ENCODE assay signal across 8 cellular contexts in the genomic region with DNA sequence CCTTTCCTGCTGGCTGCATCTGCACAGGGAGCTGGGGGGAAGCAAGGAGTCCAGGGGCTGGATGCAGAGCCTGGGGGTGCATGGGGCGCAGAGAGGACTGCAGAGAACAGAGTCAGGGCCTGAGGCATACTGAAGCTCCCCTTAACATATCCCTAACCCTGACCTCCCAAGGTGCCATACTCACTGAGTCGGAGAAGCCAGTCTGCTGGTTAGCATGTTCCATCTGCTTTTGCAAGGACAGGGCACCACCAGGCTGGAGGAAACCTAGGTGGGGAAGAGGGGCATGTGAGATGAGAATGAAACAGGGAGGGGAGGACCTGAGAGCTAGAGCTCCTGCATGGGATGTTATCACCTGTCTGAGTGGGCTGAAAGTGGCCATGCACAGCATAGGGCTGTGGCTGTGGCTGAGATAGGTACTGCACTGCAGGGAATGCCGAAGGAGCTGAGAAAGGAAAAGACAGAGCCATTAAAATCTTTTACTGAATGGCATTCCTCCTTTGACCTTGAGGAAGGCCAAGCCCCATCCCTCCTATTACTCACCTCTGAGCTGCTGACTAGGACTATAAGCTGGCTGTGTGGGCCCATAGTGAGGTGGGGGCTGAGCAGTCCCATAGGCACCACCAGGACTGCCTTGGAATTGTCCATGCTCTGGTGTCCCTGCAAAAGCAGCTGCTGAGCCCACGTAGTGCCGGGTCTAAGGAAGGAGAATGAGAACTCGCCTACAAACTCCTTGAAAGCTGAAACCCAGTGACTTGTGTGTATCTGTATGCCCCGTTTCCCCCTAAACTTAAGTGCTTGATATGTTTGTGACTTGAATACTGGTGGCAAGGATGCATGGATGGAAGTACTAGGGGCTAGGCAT. TPM values are rescaled to one million over a fixed set of nuclear protein-coding genes. Genes with fewer than 3 reads are reported as not detected.
A peak's percentile ranks its signal among the peaks of the same experiment; 100 is the strongest.
DNase-seq lines count a peak whose midpoint lies in the region; ATAC-seq, FAIRE-seq and TF ChIP-seq lines count a peak whose summit lies in the region.

No MANE protein-coding gene starts in this region.

- H3K4me1 ChIP-seq in astrocyte (ENCODE audit: insufficient read depth, low read length), result peaks cover 35% of the 10 kb centered on the region

- no peak for ATAC-seq in natural killer cell treated with Interleukin-12 subunit alpha and Interleukin-12 subunit beta and Interleukin-15 and Interleukin-18, amount 100 ng/mL, for 72 hours
- ATAC-seq in GM21786 (IDR thresholded peaks at IDR 0.05; ENCODE audit: unreplicated experiment) (no peak), HG02798 (IDR thresholded peaks at IDR 0.05; ENCODE audit: poor library complexity, unreplicated experiment) (no peak)

- peaks cover 63% of the 10 kb centered on the region for H4K20me1 ChIP-seq in astrocyte (ENCODE audit: insufficient read depth, low read length)

- no peak overlapping the region for H3K9ac ChIP-seq in astrocyte (ENCODE audit: low read length)

- H3K27me3 ChIP-seq in MG63 (no peaks in the 10 kb centered on the region), astrocyte (ENCODE audit: insufficient read depth, low read length) (no peaks in the 10 kb centered on the region)

- peak overlapping the region; percentile 18 for H3K27ac ChIP-seq in astrocyte (ENCODE audit: low read depth, low read length)

- H3K4me3 Mint-ChIP-seq in astrocyte (ENCODE audit: unreplicated experiment), result peak overlapping the region; percentile 94
- peak overlapping the region; percentile 94 for H3K4me3 Mint-ChIP-seq in natural killer cell treated with Interleukin-12 subunit alpha and Interleukin-12 subunit beta and Interleukin-15 and Interleukin-18, amount 100 ng/mL, for 72 hours

- H3K36me3 Mint-ChIP-seq in astrocyte (ENCODE audit: low read depth, unreplicated experiment), result peaks cover 26% of the 10 kb centered on the region
- peaks cover 38% of the 10 kb centered on the region for H3K36me3 Mint-ChIP-seq in natural killer cell treated with Interleukin-12 subunit alpha and Interleukin-12 subunit beta and Interleukin-15 and Interleukin-18, amount 100 ng/mL, for 72 hours

- H3K9me3 ChIP-seq in MG63 (no peaks in the 10 kb centered on the region), astrocyte (ENCODE audit: insufficient read depth, low read depth, low read length) (no peaks in the 10 kb centered on the region)

- peaks cover 57% of the 10 kb centered on the region for H3K79me2 ChIP-seq in astrocyte (ENCODE audit: insufficient read depth, low read length)

- H3K27ac Mint-ChIP-seq in astrocyte (ENCODE audit: unreplicated experiment), result peak overlapping the region; percentile 58
- H3K27ac Mint-ChIP-seq in natural killer cell treated with Interleukin-12 subunit alpha and Interleukin-12 subunit beta and Interleukin-15 and Interleukin-18, amount 100 ng/mL, for 72 hours, result peak overlapping the region; percentile 85 to 97

- no peaks in the 10 kb centered on the region for H3K9me3 Mint-ChIP-seq in astrocyte (ENCODE audit: unreplicated experiment)
- H3K9me3 Mint-ChIP-seq in natural killer cell treated with Interleukin-12 subunit alpha and Interleukin-12 subunit beta and Interleukin-15 and Interleukin-18, amount 100 ng/mL, for 72 hours, result no peaks in the 10 kb centered on the region

- H3K27me3 Mint-ChIP-seq in astrocyte (ENCODE audit: low read depth, unreplicated experiment), result no peaks in the 10 kb centered on the region
- H3K27me3 Mint-ChIP-seq in natural killer cell treated with Interleukin-12 subunit alpha and Interleukin-12 subunit beta and Interleukin-15 and Interleukin-18, amount 100 ng/mL, for 72 hours, result no peaks in the 10 kb centered on the region

- H3K4me2 ChIP-seq in astrocyte (ENCODE audit: low read length), result peak overlapping the region; percentile 95

- FAIRE-seq in astrocyte (lab: Jason Lieb, UNC), result no peak

- peak; percentile 36 for TF ChIP-seq CTCF in astrocyte (IDR thresholded peaks at IDR 0.05; ENCODE audit: insufficient read depth, low read depth, low read length)

- no peak overlapping the region for H2AFZ ChIP-seq in astrocyte (ENCODE audit: low read depth, low read length)

- H3K4me1 Mint-ChIP-seq in astrocyte (ENCODE audit: low read depth, unreplicated experiment), result peaks cover 50% of the 10 kb centered on the region
- peaks cover 58 to 69% of the 10 kb centered on the region in 2 donors for H3K4me1 Mint-ChIP-seq in natural killer cell treated with Interleukin-12 subunit alpha and Interleukin-12 subunit beta and Interleukin-15 and Interleukin-18, amount 100 ng/mL, for 72 hours (ENCODE audit: low read depth in 2 of 2)

- DNase-seq in ELR (ENCODE audit: low read depth), result peak; percentile 67
- peak; percentile 29 for DNase-seq in MG63
- DNase-seq in astrocyte (ENCODE audit: low read depth), result no peak
- DNase-seq in natural killer cell treated with Interleukin-12 subunit alpha and Interleukin-12 subunit beta and Interleukin-15 and Interleukin-18, amount 100 ng/mL, for 72 hours (ENCODE audit: low spot score), result no peak
- no peak for DNase-seq in SKM-1 (lab: John Stamatoyannopoulos, UW; ENCODE audit: unreplicated experiment)
- DNase-seq in NCI-H146 treated with DMSO at 0.1 percent for 48 hours (lab: John Stamatoyannopoulos, UW; ENCODE audit: unreplicated experiment), result no peak

- H3K36me3 ChIP-seq in MG63 (peaks cover 51% of the 10 kb centered on the region), astrocyte (ENCODE audit: insufficient read depth, low read length) (peaks cover 44% of the 10 kb centered on the region)

- H3K4me3 ChIP-seq in MG63, result no peak overlapping the region
- H3K4me3 ChIP-seq in astrocyte (ENCODE audit: insufficient read depth, low read depth, low read length), result no peak overlapping the region

RNA-seq across cellular contexts. Expression of a gene that starts 1.9 kb away (rescaled TPM):
- total RNA-seq in MG63 (2014; rRNA removed; shearing (Covaris generic); ENCODE audit: low replicate concordance), result 37.3 and 55.3 TPM in 2 replicates
- 41.7 and 49.8 TPM in 2 replicates for total RNA-seq in astrocyte
- total RNA-seq in natural killer cell treated with Interleukin-12 subunit alpha and Interleukin-12 subunit beta and Interleukin-15 and Interleukin-18, amount 100 ng/mL, for 72 hours, result 10 to 100 TPM; 58.1 to 87.0 TPM

RNA-seq across cellular contexts. Expression of a gene that starts 5.8 kb away (rescaled TPM):
- 1,208 and 1,396 TPM in 2 replicates for total RNA-seq in MG63 (2014; rRNA removed; shearing (Covaris generic); ENCODE audit: low replicate concordance)
- total RNA-seq in astrocyte, result 841 and 915 TPM in 2 replicates
- 1,000 to 10,000 TPM in 1 of 2 donors, 100 to 1,000 TPM in 1; 953 to 1,345 TPM for total RNA-seq in natural killer cell treated with Interleukin-12 subunit alpha and Interleukin-12 subunit beta and Interleukin-15 and Interleukin-18, amount 100 ng/mL, for 72 hours

RNA-seq across cellular contexts. Expression of a gene that starts 15.9 kb away (rescaled TPM):
- 8.5 and 11.7 TPM in 2 replicates for total RNA-seq in MG63 (2014; rRNA removed; shearing (Covaris generic); ENCODE audit: low replicate concordance)
- total RNA-seq in astrocyte, result 32.5 and 32.6 TPM in 2 replicates
- 10 to 100 TPM; 37.6 to 76.7 TPM for total RNA-seq in natural killer cell treated with Interleukin-12 subunit alpha and Interleukin-12 subunit beta and Interleukin-15 and Interleukin-18, amount 100 ng/mL, for 72 hours

RNA-seq across cellular contexts. Expression of a gene that starts 18.8 kb away (rescaled TPM):
- total RNA-seq in MG63 (2014; rRNA removed; shearing (Covaris generic); ENCODE audit: low replicate concordance), result 6.2 and 6.5 TPM in 2 replicates
- total RNA-seq in astrocyte, result 0.24 and 0.86 TPM in 2 replicates
- not detected for total RNA-seq in natural killer cell treated with Interleukin-12 subunit alpha and Interleukin-12 subunit beta and Interleukin-15 and Interleukin-18, amount 100 ng/mL, for 72 hours

RNA-seq across cellular contexts. Expression of a gene that starts 23.1 kb away (rescaled TPM):
- 0.20 TPM in 1 of 2 replicates, not detected in the other for total RNA-seq in MG63 (2014; rRNA removed; shearing (Covaris generic); ENCODE audit: low replicate concordance)
- 14.4 and 16.0 TPM in 2 replicates for total RNA-seq in astrocyte
- 100 to 1,000 TPM; 240 to 419 TPM for total RNA-seq in natural killer cell treated with Interleukin-12 subunit alpha and Interleukin-12 subunit beta and Interleukin-15 and Interleukin-18, amount 100 ng/mL, for 72 hours

Comparison
In these comparisons a context has a peak if more than half of its experiments do, and no peak if none do; other contexts are left out.
1. DNase-seq: peak in ELR (single experiment) and MG63 (single experiment); none in astrocyte (single experiment), natural killer cell treated with Interleukin-12 subunit alpha and Interleukin-12 subunit beta and Interleukin-15 and Interleukin-18, amount 100 ng/mL, for 72 hours (single experiment), SKM-1 (single experiment) and NCI-H146 treated with DMSO at 0.1 percent for 48 hours (single experiment).